7 cellular contexts compared by ENCODE assay signal in genomic region chr7:101538596-101539459, GRCh38.
DNase-seq lines count a peak whose midpoint lies in the region; ATAC-seq and TF ChIP-seq lines count a peak whose summit lies in the region.

No MANE protein-coding gene starts in this region.

- TF ChIP-seq CTCF in GM12865 (IDR thresholded peaks at IDR 0.05; ENCODE audit: insufficient read depth, low read depth, low read length, missing control alignments) (peak; percentile 81), NB4 (IDR thresholded peaks at IDR 0.05; ENCODE audit: low read depth, low read length) (peak; percentile 97)

- no peak overlapping the region for H3K4me2 ChIP-seq in mesendoderm (ENCODE audit: low read length)

- H4K8ac ChIP-seq in mesendoderm (ENCODE audit: low read depth, low read length): no peak overlapping the region

- no peak overlapping the region for H2BK15ac ChIP-seq in mesendoderm (replicated peaks; ENCODE audit: low read depth)

- no peak for ATAC-seq in HG02852 (IDR thresholded peaks at IDR 0.05; ENCODE audit: unreplicated experiment)

- no peak overlapping the region for H3K23ac ChIP-seq in mesendoderm (ENCODE audit: low read length)

- H3K4me3 ChIP-seq in GM12865 (ENCODE audit: low read depth, low read length) (no peak overlapping the region), NB4 (ENCODE audit: low read depth, low read length) (no peak overlapping the region), mesendoderm (ENCODE audit: low read length) (no peak overlapping the region)

- H3K27me3 ChIP-seq in mesendoderm (ENCODE audit: insufficient read depth, low read length, poor library complexity): no peaks in the 10 kb centered on the region

- no peak overlapping the region for H3K27ac ChIP-seq in mesendoderm (ENCODE audit: low read depth, low read length)

- H3K56ac ChIP-seq in mesendoderm (ENCODE audit: low read length): no peak overlapping the region

- H3K36me3 ChIP-seq in mesendoderm (ENCODE audit: control insufficient read depth, insufficient read depth, low read length): no peaks in the 10 kb centered on the region

- no peak overlapping the region for H3K9ac ChIP-seq in mesendoderm (ENCODE audit: low read length)

- no peaks in the 10 kb centered on the region for H3K79me2 ChIP-seq in mesendoderm (ENCODE audit: control insufficient read depth, insufficient read depth, low read length)

- no peak overlapping the region for H3K18ac ChIP-seq in mesendoderm (ENCODE audit: low read length)

- DNase-seq in GM12865 (ENCODE audit: low read depth) (peak; percentile 48), NB4 (ENCODE audit: low read depth) (peak; percentile 77), dermis blood vessel endothelial cell (peak; percentile 67), mesendoderm (peak; percentile 64)
- peak; percentile 53 for DNase-seq in activated CD4-positive, alpha-beta T cell treated with anti-CD3 and anti-CD28 coated beads, Interleukin-2, amount 50 U/mL, for 1 hour
- peak; percentile 80 for DNase-seq in stimulated activated CD8-positive, alpha-beta memory T cell treated with anti-CD3 and anti-CD28 coated beads, Interleukin-4, amount 100 ng/mL, for 48 hours

- no peak overlapping the region for H2BK120ac ChIP-seq in mesendoderm (ENCODE audit: low read depth, low read length)

- no CpG with 5 or more reads among the region's 15 CpGs for WGBS in mesendoderm (ENCODE audit: extremely low coverage, insufficient coverage, low lambda C conversion rate)

- H3K79me1 ChIP-seq in mesendoderm (ENCODE audit: low read length): no peaks in the 10 kb centered on the region

- H3K4me1 ChIP-seq in mesendoderm (ENCODE audit: control insufficient read depth, low read depth, low read length): no peaks in the 10 kb centered on the region

- no peak overlapping the region for H2AK5ac ChIP-seq in mesendoderm (ENCODE audit: low read length)

- no peak for TF ChIP-seq POLR2A in NB4 (IDR thresholded peaks at IDR 0.05; ENCODE audit: extremely low read depth, insufficient read length)

- H3K4ac ChIP-seq in mesendoderm (ENCODE audit: low read depth, low read length): no peak overlapping the region

- H4K5ac ChIP-seq in mesendoderm (ENCODE audit: low read length): no peak overlapping the region

- H2BK5ac ChIP-seq in mesendoderm (ENCODE audit: low read length): no peak overlapping the region
